22 cellular contexts compared by ENCODE assay signal in genomic region chr3:183131186-183131585, GRCh38. TPM values are rescaled to one million over a fixed set of nuclear protein-coding genes. Genes with fewer than 3 reads are reported as not detected.
DNase-seq lines count a peak whose midpoint lies in the region; ATAC-seq and TF ChIP-seq lines count a peak whose summit lies in the region.
"Had no signal": no experiment of that assay in that cellular context is flagged by ENCODE, and none has a peak within 500 bp of the region (broad histone marks: within the 10 kb centered on the region; RNA-seq: fewer than 3 reads in every experiment).

No MANE protein-coding gene starts in this region.

- H3K4me3 ChIP-seq in DND-41 (ENCODE audit: low read depth in 1 of 2, low read length in 2 of 2) (no peak overlapping the region), PC-3 (ENCODE audit: low read length) (no peak overlapping the region), osteoblast (ENCODE audit: insufficient read depth, low read length) (no peak overlapping the region)
- H3K4me3 ChIP-seq: SJCRH30 had no signal

- ATAC-seq in DND-41 (ENCODE audit: insufficient read depth, low read depth), result peak; percentile 80
- peak; percentile 12; the same call in 1 of the 2 replicates for ATAC-seq in PC-3
- ATAC-seq: HepG2 had no signal

- no peak overlapping the region for H3K9ac ChIP-seq in DND-41 (ENCODE audit: low read depth, low read length)
- peak overlapping the region; percentile 41 for H3K9ac ChIP-seq in PC-3 (ENCODE audit: low read length)

- H3K4me2 ChIP-seq in DND-41 (ENCODE audit: insufficient read depth, low read length) (no peak overlapping the region), PC-3 (ENCODE audit: low read length) (peak overlapping the region; percentile 47), osteoblast (ENCODE audit: insufficient read depth, low read length) (peak overlapping the region; percentile 50)

- H3K9me3 ChIP-seq in DND-41 (ENCODE audit: insufficient read depth, low read length, severe bottlenecking) (peaks cover 7% of the 10 kb centered on the region), PC-3 (ENCODE audit: low read length) (peaks cover 4% of the 10 kb centered on the region; the same call in 1 of the 2 replicates), osteoblast (ENCODE audit: low read depth, low read length) (no peaks in the 10 kb centered on the region)
- H3K9me3 ChIP-seq: BE2C had no signal

- DNase-seq in DND-41 (peak; percentile 36), PC-3 (no peak), dermis blood vessel endothelial cell (peak; percentile 40), osteoblast (ENCODE audit: insufficient read length, low spot score, missing footprints) (no peak), HUDEP-2 (lab: John Stamatoyannopoulos, UW; ENCODE audit: unreplicated experiment in 76 of 76) (no peak), NCI-H1436 treated with DMSO at 0.1 percent for 48 hours (lab: John Stamatoyannopoulos, UW) (no peak), cardiac septum (ENCODE audit: low spot score) (no peak), T-helper 9 cell (no peak)
- DNase-seq: BE2C; CD4-positive, CD25-positive, alpha-beta regulatory T cell; COR-L47; GDM1; GOT3; KG1; MV-4-11; NCI-H187 treated with DMSO at 0.1 percent for 48 hours; NCI-H2227 treated with DMSO at 0.1 percent for 48 hours; NCI-H510A treated with DMSO at 0.1 percent for 48 hours; NCI-H774; SJCRH30 had no signal

- no TSS peak for BruUV-seq in PC-3 (replicated peaks; lab: Mats Ljungman, UMichigan)

- H3K27me3 ChIP-seq in DND-41 (ENCODE audit: insufficient read depth, low read length, poor library complexity) (peaks cover 10% of the 10 kb centered on the region), PC-3 (ENCODE audit: low read length) (no peaks in the 10 kb centered on the region), osteoblast (ENCODE audit: insufficient read depth, low read length) (peaks cover 3% of the 10 kb centered on the region)
- H3K27me3 ChIP-seq: SJCRH30 had no signal

- CTCF ChIA-PET in PC-3 (lab: Charles Lee), result no interaction called here

- H2AFZ ChIP-seq in DND-41 (ENCODE audit: low read depth, low read length) (no peak overlapping the region), PC-3 (ENCODE audit: low read length) (peak overlapping the region; percentile 21; the same call in 1 of the 2 replicates), osteoblast (ENCODE audit: low read length) (peak overlapping the region; percentile 57)

- H3K79me2 ChIP-seq in DND-41 (ENCODE audit: insufficient read depth, low read length) (no peaks in the 10 kb centered on the region), PC-3 (ENCODE audit: low read length) (no peaks in the 10 kb centered on the region), osteoblast (ENCODE audit: insufficient read depth, low read length) (no peaks in the 10 kb centered on the region)

- H3K27ac ChIP-seq in DND-41 (ENCODE audit: low read length) (no peak overlapping the region), PC-3 (ENCODE audit: low read length) (peak overlapping the region; percentile 66), osteoblast (ENCODE audit: low read depth, low read length) (no peak overlapping the region)
- H3K27ac ChIP-seq: SJCRH30 had no signal

- no peaks in the 10 kb centered on the region for H4K20me1 ChIP-seq in DND-41 (ENCODE audit: insufficient read depth, low read length)
- H4K20me1 ChIP-seq in PC-3 (ENCODE audit: low read length), result no peaks in the 10 kb centered on the region
- no peaks in the 10 kb centered on the region for H4K20me1 ChIP-seq in osteoblast (ENCODE audit: insufficient read depth, low read length)

- no peaks in the 10 kb centered on the region for H3K36me3 ChIP-seq in DND-41 (ENCODE audit: insufficient read depth, low read length)
- 0 out of 2 replicates have a peak, but pooled peaks cover 4% of the 10 kb centered on the region for H3K36me3 ChIP-seq in PC-3 (ENCODE audit: low read depth, low read length)
- H3K36me3 ChIP-seq in osteoblast (ENCODE audit: insufficient read depth, low read length), result no peaks in the 10 kb centered on the region
- H3K36me3 ChIP-seq: BE2C, SJCRH30 had no signal

- TF ChIP-seq CTCF in DND-41 (IDR thresholded peaks at IDR 0.05; ENCODE audit: borderline replicate concordance, extremely low read depth, low read length, poor library complexity, severe bottlenecking) (no peak), PC-3 (conservative IDR thresholded peaks at IDR 0.05; ENCODE audit: low read depth, low read length) (no peak), osteoblast (IDR thresholded peaks at IDR 0.05; ENCODE audit: extremely low read depth, low read depth, low read length) (no peak)

- POLR2A ChIA-PET in PC-3 (lab: Charles Lee; ENCODE audit: unreplicated experiment), result interaction anchor here (0.6 kb wide), 1 partner anchor 121 kb away, joined by 3 read pairs; no protein-coding TSS in a partner anchor

- H3K4me1 ChIP-seq in DND-41 (ENCODE audit: insufficient read depth, low read length) (no peaks in the 10 kb centered on the region), PC-3 (ENCODE audit: insufficient read depth, low read length) (peaks cover 21% of the 10 kb centered on the region), osteoblast (ENCODE audit: insufficient read depth, low read length) (peaks cover 9% of the 10 kb centered on the region)
- H3K4me1 ChIP-seq: BE2C, SJCRH30 had no signal

- no peaks in the 10 kb centered on the region for H3F3A ChIP-seq in PC-3 (ENCODE audit: low read length, unreplicated experiment)

- no peaks in the 10 kb centered on the region for H3K9me2 ChIP-seq in PC-3 (replicated peaks; ENCODE audit: low read length)

- intact Hi-C loops in PC-3 (cut with micrococcal nuclease), result no loop called here
- intact Hi-C loops in cardiac septum (cut with DNase I), result no loop called here

RNA-seq across cellular contexts. Expression of gene LAMP3, which starts 31.3 kb away (rescaled TPM):
- total RNA-seq in PC-3 (2014; rRNA removed) (2.8 and 3.2 TPM in 2 replicates), dermis blood vessel endothelial cell (23.0 and 84.3 TPM in 2 replicates), osteoblast (under 0.01 TPM in 2 replicates), cardiac septum (not detected)
- total RNA-seq: A172 had no signal

RNA-seq across cellular contexts. Expression of gene MCCC1, which starts 31.9 kb away (rescaled TPM):
- total RNA-seq in PC-3 (2014; rRNA removed) (18.5 and 26.3 TPM in 2 replicates), dermis blood vessel endothelial cell (24.5 and 33.6 TPM in 2 replicates), osteoblast (20.6 TPM in 2 replicates), cardiac septum (32.5 TPM)

Comparison
In these comparisons a context has a peak if more than half of its experiments do, and no peak if none do; other contexts are left out.
1. DNase-seq: peak in DND-41 (single experiment) and dermis blood vessel endothelial cell (single experiment); none in PC-3 (single experiment), osteoblast (single experiment), HUDEP-2 (0 of 76), NCI-H1436 treated with DMSO at 0.1 percent for 48 hours (single experiment), cardiac septum (single experiment) and T-helper 9 cell (single experiment).